ENCODE assay signal across 12 cellular contexts in the genomic region with DNA sequence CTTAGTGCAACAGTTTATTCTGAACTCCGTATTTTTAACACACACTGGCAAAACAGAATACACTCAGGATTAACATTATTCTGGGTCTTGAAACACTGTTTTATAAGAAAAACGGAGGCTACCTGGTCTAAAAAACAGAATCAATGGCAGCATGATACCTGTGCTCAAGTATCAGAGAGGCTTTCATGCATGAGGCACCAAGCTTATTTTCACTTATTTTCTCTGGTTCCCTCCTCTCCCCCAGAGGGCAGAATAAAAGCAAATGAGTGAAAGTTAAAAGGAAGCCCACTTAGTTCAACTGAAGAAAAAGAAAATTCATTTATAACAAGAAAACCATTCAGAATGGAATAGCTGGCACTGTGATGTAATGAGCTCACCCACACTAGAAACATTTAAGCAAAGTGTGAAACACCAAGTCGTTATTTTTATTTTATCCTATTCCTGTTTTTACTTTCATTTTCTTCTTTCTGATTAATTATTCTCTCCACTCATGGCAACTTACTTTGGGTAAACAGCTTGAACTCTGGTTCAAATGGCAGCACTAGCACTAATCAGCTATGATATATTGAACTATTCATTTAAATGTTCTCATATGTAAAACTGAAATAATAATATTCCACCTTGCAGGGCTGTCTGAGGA.
DNase-seq lines count a peak whose midpoint lies in the region; ATAC-seq and TF ChIP-seq lines count a peak whose summit lies in the region.
"Had no signal": no experiment of that assay in that cellular context is flagged by ENCODE, and none has a peak within 500 bp of the region (broad histone marks: within the 10 kb centered on the region; RNA-seq: fewer than 3 reads in every experiment).

No MANE protein-coding gene starts in this region.

- no peak overlapping the region for H2AFZ ChIP-seq in mammary epithelial cell (ENCODE audit: low read depth, low read length)

- no peaks in the 10 kb centered on the region for H4K20me1 ChIP-seq in mammary epithelial cell (ENCODE audit: insufficient read depth, low read length)

- H3K36me3 Mint-ChIP-seq in activated B cell treated with CpG ODN at 0.5 μM for 24 hours (ENCODE audit: low read depth), result peaks cover 6% of the 10 kb centered on the region

- H3K9me3 Mint-ChIP-seq in activated B cell treated with CpG ODN at 0.5 μM for 24 hours, result no peaks in the 10 kb centered on the region

- dilution Hi-C loops in mammary epithelial cell (cut with HindIII; ENCODE audit: low sequenced_read_pairs), result no loop called here

- H3K36me3 ChIP-seq in mammary epithelial cell (ENCODE audit: insufficient read depth, low read length) (no peaks in the 10 kb centered on the region), breast epithelium (no peaks in the 10 kb centered on the region), suprapubic skin (no peaks in the 10 kb centered on the region), BE2C (no peaks in the 10 kb centered on the region), brain microvascular endothelial cell (replicated peaks) (no peaks in the 10 kb centered on the region)
- H3K36me3 ChIP-seq: esophagus muscularis mucosa, lower lobe of right lung had no signal

- DNase-seq in mammary epithelial cell (no peak), breast epithelium (ENCODE audit: low spot score in 2 of 2) (no peak), activated B cell treated with CpG ODN at 0.5 μM for 24 hours (no peak), suprapubic skin (ENCODE audit: low spot score in 2 of 2) (no peak), D341Med (ENCODE audit: low spot score) (no peak), BE2C (no peak), brain microvascular endothelial cell (no peak)
- DNase-seq: activated effector memory CD4-positive, alpha-beta T cell treated with Interleukin-2 at 50 U/mL for 16 hours; lower lobe of right lung; small intestine had no signal

- in situ Hi-C loops in mammary epithelial cell (cut with MboI; ENCODE audit: low sequenced_read_pairs in 2 of 2), result no loop called here
- in situ Hi-C loops in brain microvascular endothelial cell (cut with HindIII; ENCODE audit: low pct_ligation_motif_present, low sequenced_read_pairs), result no loop called here

- TF ChIP-seq POLR2A in breast epithelium (IDR thresholded peaks at IDR 0.05), result no peak
- no peak for TF ChIP-seq POLR2A in suprapubic skin (IDR thresholded peaks at IDR 0.05)

- H3K9me3 ChIP-seq in mammary epithelial cell (replicated peaks; ENCODE audit: insufficient read depth, low read length) (no peaks in the 10 kb centered on the region), breast epithelium (no peaks in the 10 kb centered on the region), suprapubic skin (peaks cover 4% of the 10 kb centered on the region), BE2C (no peaks in the 10 kb centered on the region)
- H3K9me3 ChIP-seq: esophagus muscularis mucosa had no signal

- H3K27me3 ChIP-seq in mammary epithelial cell (ENCODE audit: insufficient read depth, low read length) (no peaks in the 10 kb centered on the region), breast epithelium (no peaks in the 10 kb centered on the region), suprapubic skin (no peaks in the 10 kb centered on the region), BE2C (no peaks in the 10 kb centered on the region), brain microvascular endothelial cell (replicated peaks) (no peaks in the 10 kb centered on the region)
- H3K27me3 ChIP-seq: esophagus muscularis mucosa had no signal

- H3K9ac ChIP-seq in mammary epithelial cell (ENCODE audit: insufficient read depth, low read length), result no peak overlapping the region

- TF ChIP-seq EP300 in suprapubic skin (IDR thresholded peaks at IDR 0.05), result no peak

- H3K27ac ChIP-seq in mammary epithelial cell (ENCODE audit: insufficient read depth, low read depth, low read length) (no peak overlapping the region), breast epithelium (no peak overlapping the region), suprapubic skin (no peak overlapping the region), brain microvascular endothelial cell (no peak overlapping the region)
- H3K27ac ChIP-seq: esophagus muscularis mucosa, lower lobe of right lung had no signal

- H3K4me2 ChIP-seq in mammary epithelial cell (ENCODE audit: insufficient read depth, low read depth, low read length), result peak overlapping the region; percentile 13

- peak overlapping the region; percentile 70 for H3K4me3 Mint-ChIP-seq in activated B cell treated with CpG ODN at 0.5 μM for 24 hours

- POLR2A ChIA-PET in activated B cell treated with CpG ODN at 0.5 μM for 24 hours (lab: Charles Lee), result interaction anchor here (0.6 to 0.7 kb wide), 4 partner anchors 18 to 764 kb away, joined by 3 to 5 read pairs (median 4); no protein-coding TSS in a partner anchor

- CTCF ChIA-PET in mammary epithelial cell (lab: Charles Lee; ENCODE audit: low non-redundant PET), result no interaction called here
- CTCF ChIA-PET in activated B cell treated with CpG ODN at 0.5 μM for 24 hours (lab: Charles Lee), result no interaction called here

- H3K27me3 Mint-ChIP-seq in activated B cell treated with CpG ODN at 0.5 μM for 24 hours, result no peaks in the 10 kb centered on the region

- ATAC-seq in HG02938 (IDR thresholded peaks at IDR 0.05; ENCODE audit: unreplicated experiment), result peak; percentile 73
- ATAC-seq in activated B cell treated with CpG ODN at 0.5 μM for 24 hours (ENCODE audit: low read depth), result no peak

- H3K4me1 ChIP-seq in mammary epithelial cell (ENCODE audit: insufficient read depth, low read length) (no peaks in the 10 kb centered on the region), breast epithelium (no peaks in the 10 kb centered on the region), suprapubic skin (peaks cover 15% of the 10 kb centered on the region), BE2C (peaks cover 17% of the 10 kb centered on the region)

- no peak overlapping the region for H3K4me3 ChIP-seq in mammary epithelial cell (replicated peaks in 1 of 3; ENCODE audit: insufficient read depth in 1 of 3, low read depth in 2 of 3, low read length in 3 of 3)
- no peak overlapping the region for H3K4me3 ChIP-seq in breast epithelium
- peak overlapping the region; percentile 18 for H3K4me3 ChIP-seq in suprapubic skin
- H3K4me3 ChIP-seq in BE2C (ENCODE audit: low read depth, low read length), result no peak overlapping the region
- no peak overlapping the region for H3K4me3 ChIP-seq in brain microvascular endothelial cell (ENCODE audit: low read depth, low read length)

- peaks cover 76% of the 10 kb centered on the region for H3K79me2 ChIP-seq in mammary epithelial cell (ENCODE audit: insufficient read depth, low read length)

- no TSS peak for BruUV-seq in mammary epithelial cell (replicated peaks; lab: Mats Ljungman, UMichigan)

- H3K27ac Mint-ChIP-seq in activated B cell treated with CpG ODN at 0.5 μM for 24 hours, result peak overlapping the region; percentile 43

- intact Hi-C loops in mammary epithelial cell (cut with micrococcal nuclease) (no loop called here), breast epithelium (cut with DNase I; ENCODE audit: low total_unique reads) (no loop called here), activated B cell treated with CpG ODN at 0.5 μM for 24 hours (cut with micrococcal nuclease) (loop anchor here (2.0 kb wide), 1 partner anchor 13 kb away; no protein-coding TSS in a partner anchor)

- peaks cover 76% of the 10 kb centered on the region for H3K4me1 Mint-ChIP-seq in activated B cell treated with CpG ODN at 0.5 μM for 24 hours

- 57% methylated on average over 3 of the region's 3 CpGs for WGBS in mammary epithelial cell (ENCODE audit: low coverage, missing lambda C conversion rate)
- 58% methylated on average over 3 of the region's 3 CpGs for WGBS in suprapubic skin

- TF ChIP-seq CTCF in mammary epithelial cell (conservative IDR thresholded peaks at IDR 0.05 in 1 of 2, IDR thresholded peaks at IDR 0.05 in 1 of 2; ENCODE audit: extremely low read depth in 1 of 2, insufficient read depth in 1 of 2, low read depth in 1 of 2, low read length in 2 of 2) (no peak), breast epithelium (IDR thresholded peaks at IDR 0.05) (no peak), activated B cell treated with CpG ODN at 0.5 μM for 24 hours (IDR thresholded peaks at IDR 0.05) (no peak), suprapubic skin (IDR thresholded peaks at IDR 0.05) (no peak), BE2C (IDR thresholded peaks at IDR 0.05; ENCODE audit: low read depth, low read length) (no peak), brain microvascular endothelial cell (IDR thresholded peaks at IDR 0.05; ENCODE audit: low read depth, low read length, missing control alignments) (no peak)
